ENCODE assay signal across 24 cellular contexts in genomic region chr7:7876419-7876818, GRCh38.
A peak's percentile ranks its signal among the peaks of the same experiment; 100 is the strongest.
DNase-seq lines count a peak whose midpoint lies in the region; ATAC-seq, FAIRE-seq and TF ChIP-seq lines count a peak whose summit lies in the region.
"Had no signal": no experiment of that assay in that cellular context is flagged by ENCODE, and none has a peak within 500 bp of the region (broad histone marks: within the 10 kb centered on the region; RNA-seq: fewer than 3 reads in every experiment).

No MANE protein-coding gene starts in this region.

- no peaks in the 10 kb centered on the region for H3K4me1 ChIP-seq in HepG2 (ENCODE audit: insufficient read depth, low read length)
- H3K4me1 ChIP-seq in right lobe of liver = no peaks in the 10 kb centered on the region
- no peaks in the 10 kb centered on the region for H3K4me1 ChIP-seq in K562 (replicated peaks in 1 of 2; ENCODE audit: control insufficient read depth in 2 of 2, insufficient read depth in 2 of 2, low read length in 2 of 2)
- H3K4me1 ChIP-seq in kidney (ENCODE audit: control insufficient read depth in 1 of 2, insufficient read depth in 1 of 2, low read depth in 1 of 2, low read length in 2 of 2) = no peaks in the 10 kb centered on the region
- H3K4me1 ChIP-seq: A549; BLaER1 treated with 17β-estradiol and CSF1 and Interleukin-3, amounts not matched to agents 10 nM and 100 nM; Caco-2 had no signal

- H3K79me2 ChIP-seq in HepG2 (ENCODE audit: insufficient read depth, low read length) (no peaks in the 10 kb centered on the region), K562 (ENCODE audit: control insufficient read depth, insufficient read depth, low read length) (no peaks in the 10 kb centered on the region)

- FAIRE-seq in HepG2 (lab: Jason Lieb, UNC) = no peak
- no peak for FAIRE-seq in K562 (lab: Jason Lieb, UNC)
- peak; percentile 13 for FAIRE-seq in kidney (lab: Jason Lieb, UNC)
- FAIRE-seq: A549, D721Med, G401.6, GM12891, GM19239 had no signal

- H3K9me3 ChIP-seq in HepG2 (ENCODE audit: low read length) (no peaks in the 10 kb centered on the region), right lobe of liver (no peaks in the 10 kb centered on the region), K562 (replicated peaks; ENCODE audit: control insufficient read depth, insufficient read depth, low read depth, low read length) (no peaks in the 10 kb centered on the region), kidney (ENCODE audit: control insufficient read depth in 1 of 2, low read length in 2 of 2) (no peaks in the 10 kb centered on the region)
- H3K9me3 ChIP-seq: A549, Caco-2 had no signal

- in situ Hi-C loops in HepG2 (cut with HindIII; ENCODE audit: extremely low pct_ligation_motif_present, low pct_unique_long_range_greater_than_20kb) = no loop called here
- in situ Hi-C loops in K562 (cut with MboI) = no loop called here

- TF ChIP-seq RAD21 in HepG2 (CRISPR knock-in tag; IDR thresholded peaks at IDR 0.05) (no peak), K562 (CRISPR knock-in tag; conservative IDR thresholded peaks at IDR 0.05 in 1 of 2, IDR thresholded peaks at IDR 0.05 in 1 of 2) (no peak)

- H4K20me1 ChIP-seq in HepG2 (ENCODE audit: insufficient read depth, low read length) (no peaks in the 10 kb centered on the region), K562 (replicated peaks; ENCODE audit: control insufficient read depth, insufficient read depth, low read length) (no peaks in the 10 kb centered on the region)
- H4K20me1 ChIP-seq: BLaER1 treated with 17β-estradiol and CSF1 and Interleukin-3, amounts not matched to agents 10 nM and 100 nM had no signal

- 98% methylated on average over 1 of the region's 1 CpG for WGBS in HepG2 (ENCODE audit: low lambda C conversion rate)
- 100% methylated on average over 1 of the region's 1 CpG for WGBS in right lobe of liver (ENCODE audit: insufficient coverage, low coverage, low lambda C conversion rate, missing lambda C conversion rate)
- WGBS in K562 (ENCODE audit: insufficient coverage, low coverage, missing lambda C conversion rate) = 96% methylated on average over 1 of the region's 1 CpG

- intact Hi-C loops in HepG2 (cut with micrococcal nuclease; ENCODE audit: unreplicated experiment) (no loop called here), right lobe of liver (cut with DNase I) (no loop called here), K562 (cut with micrococcal nuclease) (no loop called here), kidney (cut with DNase I) (no loop called here)

- DNase-seq in HepG2 (ENCODE audit: low spot score) = no peak
- DNase-seq in right lobe of liver = no peak
- no peak for DNase-seq in K562 (ENCODE audit: extremely low read depth in 1 of 4, low spot score in 3 of 4)
- no peak for DNase-seq in kidney
- no peak for DNase-seq in stimulated activated naive B cell treated with anti-CD40 and anti-IgM and Interleukin-4, amounts not matched to agents 10 μg/mL and 1 μg/mL and 100 μg/mL, for 72 hours
- DNase-seq in NCI-H226 = no peak
- DNase-seq in hypothalamus (lab: John Stamatoyannopoulos, UW) = no peak
- DNase-seq in NCI-H1092 (lab: John Stamatoyannopoulos, UW) = no peak
- DNase-seq: AML-193; Caco-2; Calu3; CD4-positive, alpha-beta T cell; CD8-positive, alpha-beta T cell; DMS79 treated with DMSO at 0.1 percent for 48 hours; GF-D8 had no signal

- H3K9ac ChIP-seq in HepG2 (ENCODE audit: insufficient read depth, low read depth, low read length) (no peak overlapping the region), K562 (ENCODE audit: insufficient read depth in 1 of 2, low read depth in 2 of 2, low read length in 2 of 2) (no peak overlapping the region), kidney (ENCODE audit: low read length in 2 of 2) (no peak overlapping the region)
- H3K9ac ChIP-seq: BLaER1 treated with 17β-estradiol and CSF1 and Interleukin-3, amounts not matched to agents 10 nM and 100 nM had no signal

- CTCF ChIA-PET in HepG2 (lab: Yijun Ruan, JAX; ENCODE audit: low intra/inter-chr PET ratio, low total read pairs) (no interaction called here), K562 (lab: Yijun Ruan, JAX; ENCODE audit: low intra/inter-chr PET ratio) (no interaction called here)

- H3K9me3 Mint-ChIP-seq in stimulated activated naive B cell treated with anti-CD40 and anti-IgM and Interleukin-4, amounts not matched to agents 10 μg/mL and 1 μg/mL and 100 μg/mL, for 72 hours = peaks cover 0 to 2% of the 10 kb centered on the region in 2 donors
- H3K9me3 Mint-ChIP-seq: CD4-positive, alpha-beta T cell; CD8-positive, alpha-beta T cell had no signal

- no peaks in the 10 kb centered on the region for H3K27me3 Mint-ChIP-seq in stimulated activated naive B cell treated with anti-CD40 and anti-IgM and Interleukin-4, amounts not matched to agents 10 μg/mL and 1 μg/mL and 100 μg/mL, for 72 hours
- H3K27me3 Mint-ChIP-seq: B cell; CD4-positive, alpha-beta T cell had no signal

- no peak overlapping the region for H2AFZ ChIP-seq in HepG2 (ENCODE audit: low read length)
- H2AFZ ChIP-seq in K562 (ENCODE audit: low read depth, low read length) = no peak overlapping the region

- TF ChIP-seq POLR2A in HepG2 (IDR thresholded peaks at IDR 0.05; ENCODE audit: insufficient read depth in 1 of 2, low read depth in 2 of 2, low read length in 2 of 2) (no peak), right lobe of liver (IDR thresholded peaks at IDR 0.05) (no peak), K562 (conservative IDR thresholded peaks at IDR 0.05) (no peak)

- H3K4me2 ChIP-seq in HepG2 (ENCODE audit: low read depth, low read length) = no peak overlapping the region
- H3K4me2 ChIP-seq in K562 (ENCODE audit: insufficient read depth, low read length) = no peak overlapping the region
- H3K4me2 ChIP-seq: A549; BLaER1 treated with 17β-estradiol and CSF1 and Interleukin-3, amounts not matched to agents 10 nM and 100 nM had no signal

- H3K9me1 ChIP-seq in K562 (ENCODE audit: control insufficient read depth, insufficient read depth, low read length) = no peaks in the 10 kb centered on the region

- ATAC-seq in HepG2 (no peak), right lobe of liver (no peak), K562 (no peak)
- ATAC-seq in stimulated activated naive B cell treated with anti-CD40 and anti-IgM and Interleukin-4, amounts not matched to agents 10 μg/mL and 1 μg/mL and 100 μg/mL, for 72 hours (replicated peaks) = no peak
- ATAC-seq: A549; CD8-positive, alpha-beta T cell had no signal

- POLR2A ChIA-PET in HepG2 (lab: Yijun Ruan, JAX) (no interaction called here), K562 (lab: Yijun Ruan, JAX) (interaction anchor here (0.8 kb wide), 1 partner anchor 96 kb away, joined by 3 read pairs; no protein-coding TSS in a partner anchor)

- H3K36me3 Mint-ChIP-seq in stimulated activated naive B cell treated with anti-CD40 and anti-IgM and Interleukin-4, amounts not matched to agents 10 μg/mL and 1 μg/mL and 100 μg/mL, for 72 hours = peaks cover 14 to 18% of the 10 kb centered on the region in 2 donors

- H3K4me3 ChIP-seq in HepG2 (replicated peaks in 1 of 3; ENCODE audit: insufficient read depth in 1 of 3, low read depth in 2 of 3, low read length in 3 of 3) (no peak overlapping the region), right lobe of liver (no peak overlapping the region), K562 (no peak overlapping the region), kidney (ENCODE audit: low read length in 2 of 2) (no peak overlapping the region)
- H3K4me3 ChIP-seq: A549; BLaER1 treated with 17β-estradiol and CSF1 and Interleukin-3, amounts not matched to agents 10 nM and 100 nM had no signal

- H3K27me3 ChIP-seq in HepG2 (ENCODE audit: control insufficient read depth in 1 of 2, insufficient read depth in 2 of 2, low read length in 2 of 2) (no peaks in the 10 kb centered on the region), right lobe of liver (no peaks in the 10 kb centered on the region), K562 (ENCODE audit: control insufficient read depth in 2 of 2, insufficient read depth in 2 of 2, low read length in 2 of 2) (no peaks in the 10 kb centered on the region)
- H3K27me3 ChIP-seq: BLaER1 treated with 17β-estradiol and CSF1 and Interleukin-3, amounts not matched to agents 10 nM and 100 nM had no signal

- no TSS peak for BruUV-seq in HepG2 (replicated peaks; lab: Mats Ljungman, UMichigan)
- BruUV-seq in K562 (replicated peaks; lab: Mats Ljungman, UMichigan) = no TSS peak

- H3K27ac ChIP-seq in HepG2 (ENCODE audit: extremely low read length, insufficient read depth, low read length) = no peak overlapping the region
- H3K27ac ChIP-seq in right lobe of liver = no peak overlapping the region
- no peak overlapping the region for H3K27ac ChIP-seq in K562 (ENCODE audit: extremely low read depth, low read depth, low read length)
- no peak overlapping the region for H3K27ac ChIP-seq in kidney (ENCODE audit: low read depth in 2 of 2, low read length in 2 of 2)
- H3K27ac ChIP-seq: 22Rv1; A549; BLaER1 treated with 17β-estradiol and CSF1 and Interleukin-3, amounts not matched to agents 10 nM and 100 nM; C4-2B had no signal

- TF ChIP-seq EP300 in HepG2 (IDR thresholded peaks at IDR 0.05; ENCODE audit: low read depth in 2 of 2, low read length in 2 of 2) (no peak), HepG2 (CRISPR knock-in tag; IDR thresholded peaks at IDR 0.05; ENCODE audit: borderline replicate concordance) (no peak), K562 (IDR thresholded peaks at IDR 0.05; ENCODE audit: low read length) (no peak)

- TF ChIP-seq CTCF in HepG2 (CRISPR knock-in tag; IDR thresholded peaks at IDR 0.05) (no peak), right lobe of liver (IDR thresholded peaks at IDR 0.05) (no peak), K562 (IDR thresholded peaks at IDR 0.05 in 2 of 3, conservative IDR thresholded peaks at IDR 0.05 in 1 of 3; ENCODE audit: insufficient read depth in 2 of 3, low read depth in 1 of 3, low read length in 3 of 3) (no peak), kidney (IDR thresholded peaks at IDR 0.05; ENCODE audit: borderline replicate concordance, extremely low read depth, insufficient read depth) (no peak)

- H3K36me3 ChIP-seq in HepG2 (replicated peaks in 1 of 2; ENCODE audit: control insufficient read depth in 1 of 2, insufficient read depth in 2 of 2, low read length in 2 of 2) (no peaks in the 10 kb centered on the region), right lobe of liver (no peaks in the 10 kb centered on the region), K562 (ENCODE audit: control insufficient read depth, insufficient read depth, low read length) (no peaks in the 10 kb centered on the region), kidney (ENCODE audit: control insufficient read depth in 1 of 2, insufficient read depth in 2 of 2, low read length in 2 of 2) (no peaks in the 10 kb centered on the region)

- H3K27ac Mint-ChIP-seq in stimulated activated naive B cell treated with anti-CD40 and anti-IgM and Interleukin-4, amounts not matched to agents 10 μg/mL and 1 μg/mL and 100 μg/mL, for 72 hours = peak overlapping the region; percentile 65
- H3K27ac Mint-ChIP-seq: B cell; CD4-positive, alpha-beta T cell; CD8-positive, alpha-beta T cell had no signal

- no peak overlapping the region for H3K4me3 Mint-ChIP-seq in stimulated activated naive B cell treated with anti-CD40 and anti-IgM and Interleukin-4, amounts not matched to agents 10 μg/mL and 1 μg/mL and 100 μg/mL, for 72 hours
- H3K4me3 Mint-ChIP-seq: B cell; CD4-positive, alpha-beta T cell; CD8-positive, alpha-beta T cell had no signal

- H3K4me1 Mint-ChIP-seq in stimulated activated naive B cell treated with anti-CD40 and anti-IgM and Interleukin-4, amounts not matched to agents 10 μg/mL and 1 μg/mL and 100 μg/mL, for 72 hours = no peaks in the 10 kb centered on the region
- H3K4me1 Mint-ChIP-seq: B cell had no signal

TF ChIP-seq in K562, 482 proteins besides CTCF, POLR2A, EP300 and RAD21 (continues in another document):
- peak; percentile 86 for TF ChIP-seq CEBPB (tag; IDR thresholded peaks at IDR 0.05)

Comparison
In these comparisons a context has a peak if more than half of its experiments do, and no peak if none do; other contexts are left out.
1. Of the 241 proteins assayed by ChIP-seq in both HepG2 and K562: peak only in HepG2: none; only in K562: CEBPG; in both: CEBPB; in neither: 239.